ENCODE assay signal across 2 cellular contexts in the genomic region with DNA sequence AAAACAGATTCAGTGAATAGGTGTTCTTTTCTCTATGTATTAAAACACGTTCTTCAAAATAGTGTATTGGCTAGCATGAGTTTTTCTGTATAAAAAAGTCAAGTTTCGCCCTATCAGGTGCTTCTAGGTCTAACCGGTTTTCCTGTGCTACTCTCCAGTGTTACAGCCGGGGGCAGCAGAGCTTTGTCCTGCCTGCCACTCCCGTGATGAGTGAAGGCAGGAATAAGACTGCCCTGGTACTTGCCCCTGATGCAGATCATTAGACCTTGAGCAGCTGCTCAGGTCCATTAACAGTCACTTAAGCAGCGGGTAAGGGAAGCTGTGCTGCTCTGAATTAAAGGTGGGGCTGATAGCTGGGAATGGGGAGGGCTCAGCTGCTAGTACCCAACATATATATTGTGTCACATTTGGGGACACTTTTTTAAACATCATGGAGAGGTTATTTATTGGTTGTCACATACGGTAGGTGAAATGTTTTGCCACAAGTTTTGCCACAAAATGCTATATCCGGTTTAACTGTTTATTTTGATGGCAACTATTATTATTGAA.
TF ChIP-seq lines count a peak whose summit lies in the region.

No MANE protein-coding gene starts in this region.

TF ChIP-seq in GM23338, 12 proteins besides CTCF, POLR2A, EP300 and RAD21 (continues in another document):
- no peak for TF ChIP-seq CREB1 (CRISPR knock-in tag; IDR thresholded peaks at IDR 0.05; ENCODE audit: low read depth)
- TF ChIP-seq, protein P1, sequence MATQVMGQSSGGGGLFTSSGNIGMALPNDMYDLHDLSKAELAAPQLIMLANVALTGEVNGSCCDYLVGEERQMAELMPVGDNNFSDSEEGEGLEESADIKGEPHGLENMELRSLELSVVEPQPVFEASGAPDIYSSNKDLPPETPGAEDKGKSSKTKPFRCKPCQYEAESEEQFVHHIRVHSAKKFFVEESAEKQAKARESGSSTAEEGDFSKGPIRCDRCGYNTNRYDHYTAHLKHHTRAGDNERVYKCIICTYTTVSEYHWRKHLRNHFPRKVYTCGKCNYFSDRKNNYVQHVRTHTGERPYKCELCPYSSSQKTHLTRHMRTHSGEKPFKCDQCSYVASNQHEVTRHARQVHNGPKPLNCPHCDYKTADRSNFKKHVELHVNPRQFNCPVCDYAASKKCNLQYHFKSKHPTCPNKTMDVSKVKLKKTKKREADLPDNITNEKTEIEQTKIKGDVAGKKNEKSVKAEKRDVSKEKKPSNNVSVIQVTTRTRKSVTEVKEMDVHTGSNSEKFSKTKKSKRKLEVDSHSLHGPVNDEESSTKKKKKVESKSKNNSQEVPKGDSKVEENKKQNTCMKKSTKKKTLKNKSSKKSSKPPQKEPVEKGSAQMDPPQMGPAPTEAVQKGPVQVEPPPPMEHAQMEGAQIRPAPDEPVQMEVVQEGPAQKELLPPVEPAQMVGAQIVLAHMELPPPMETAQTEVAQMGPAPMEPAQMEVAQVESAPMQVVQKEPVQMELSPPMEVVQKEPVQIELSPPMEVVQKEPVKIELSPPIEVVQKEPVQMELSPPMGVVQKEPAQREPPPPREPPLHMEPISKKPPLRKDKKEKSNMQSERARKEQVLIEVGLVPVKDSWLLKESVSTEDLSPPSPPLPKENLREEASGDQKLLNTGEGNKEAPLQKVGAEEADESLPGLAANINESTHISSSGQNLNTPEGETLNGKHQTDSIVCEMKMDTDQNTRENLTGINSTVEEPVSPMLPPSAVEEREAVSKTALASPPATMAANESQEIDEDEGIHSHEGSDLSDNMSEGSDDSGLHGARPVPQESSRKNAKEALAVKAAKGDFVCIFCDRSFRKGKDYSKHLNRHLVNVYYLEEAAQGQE (IDR thresholded peaks at IDR 0.05; ENCODE audit: unreplicated experiment) = no peak
- TF ChIP-seq NANOG (IDR thresholded peaks at IDR 0.05; ENCODE audit: borderline replicate concordance) = no peak
- TF ChIP-seq ETS1 (IDR thresholded peaks at IDR 0.05) = no peak
- no peak for TF ChIP-seq ZNF114 (CRISPR knock-in tag; IDR thresholded peaks at IDR 0.05)
- TF ChIP-seq ZNF331 (CRISPR knock-in tag; IDR thresholded peaks at IDR 0.05; ENCODE audit: low read depth) = no peak
- TF ChIP-seq JUNB (IDR thresholded peaks at IDR 0.05; ENCODE audit: unreplicated experiment) = no peak
- no peak for TF ChIP-seq EZH2phosphoT487 (IDR thresholded peaks at IDR 0.05; ENCODE audit: unreplicated experiment)
- TF ChIP-seq STAT1 (IDR thresholded peaks at IDR 0.05; ENCODE audit: unreplicated experiment) = no peak

TF ChIP-seq in H1, 55 proteins besides CTCF, POLR2A, EP300 and RAD21:
- no peak for TF ChIP-seq CHD1 (IDR thresholded peaks at IDR 0.05; ENCODE audit: low read depth, low read length)
- no peak for TF ChIP-seq E2F6 (IDR thresholded peaks at IDR 0.05)
- no peak for TF ChIP-seq CHD2 (IDR thresholded peaks at IDR 0.05; ENCODE audit: low read length)
- no peak for TF ChIP-seq CEBPB (IDR thresholded peaks at IDR 0.05; ENCODE audit: low read depth, low read length)
- TF ChIP-seq BCL11A (IDR thresholded peaks at IDR 0.05; ENCODE audit: low read depth in 2 of 2, low read length in 2 of 2) = no peak
- TF ChIP-seq TCF12 (IDR thresholded peaks at IDR 0.05; ENCODE audit: low read depth, low read length) = no peak
- TF ChIP-seq SUZ12 (IDR thresholded peaks at IDR 0.05; ENCODE audit: low read length) = no peak
- no peak for TF ChIP-seq PHF8 (conservative IDR thresholded peaks at IDR 0.05; ENCODE audit: low read depth, low read length)
- TF ChIP-seq YY1 (IDR thresholded peaks at IDR 0.05; ENCODE audit: low read depth, low read length) = no peak
- no peak for TF ChIP-seq CTBP2 (IDR thresholded peaks at IDR 0.05; ENCODE audit: borderline replicate concordance, insufficient read depth, insufficient read length, low read length)
- TF ChIP-seq BRCA1 (IDR thresholded peaks at IDR 0.05; ENCODE audit: low read depth, low read length) = no peak
- TF ChIP-seq SAP30 (IDR thresholded peaks at IDR 0.05; ENCODE audit: insufficient read depth, insufficient replicate concordance, low read length) = no peak
TF ChIP-seq in H1: peak in this region for 0.
